9 cellular contexts compared by ENCODE assay signal in the genomic region with DNA sequence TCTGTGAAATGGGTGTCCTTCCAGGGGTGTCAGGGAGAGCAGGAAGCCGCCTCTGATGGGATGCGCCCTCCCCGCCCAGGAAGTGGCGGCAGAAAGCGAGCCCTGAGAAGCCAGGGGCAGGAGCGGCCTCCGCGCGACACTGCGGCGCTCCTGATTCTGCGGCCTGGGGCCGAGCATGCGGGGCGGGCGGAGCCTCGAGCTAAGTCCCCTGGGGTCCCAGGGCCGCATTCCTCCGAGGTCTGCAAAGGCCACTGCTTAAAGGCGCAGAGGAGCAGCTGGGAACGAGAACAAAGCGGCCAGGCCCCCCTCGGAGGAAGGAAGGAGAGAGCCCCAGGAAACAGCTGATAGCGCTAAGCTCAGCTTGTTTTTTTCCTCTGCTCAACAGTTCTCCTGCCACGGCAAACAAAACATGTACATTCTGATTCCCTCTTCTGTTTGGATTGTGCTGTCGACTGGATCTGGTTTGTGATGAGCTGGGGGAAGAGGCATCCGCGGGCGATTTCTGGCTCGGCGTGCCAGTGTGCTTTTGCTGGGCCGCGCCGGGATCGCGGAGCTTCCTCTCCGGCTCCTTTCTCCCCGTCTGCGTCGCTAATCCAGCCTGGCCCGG. TPM values are rescaled to one million over a fixed set of nuclear protein-coding genes. Genes with fewer than 3 reads are reported as not detected.
DNase-seq lines count a peak whose midpoint lies in the region; ATAC-seq, FAIRE-seq and TF ChIP-seq lines count a peak whose summit lies in the region.
"Had no signal": no experiment of that assay in that cellular context is flagged by ENCODE, and none has a peak within 500 bp of the region (broad histone marks: within the 10 kb centered on the region; RNA-seq: fewer than 3 reads in every experiment).

No MANE protein-coding gene starts in this region.

- H3K4me1 ChIP-seq in OCI-LY1 (ENCODE audit: insufficient read depth, low read length, severe bottlenecking): peaks cover 43% of the 10 kb centered on the region
- H3K4me1 ChIP-seq in astrocyte (ENCODE audit: insufficient read depth, low read length): peaks cover 8% of the 10 kb centered on the region
- peaks cover 10% of the 10 kb centered on the region for H3K4me1 ChIP-seq in iPS DF 6.9 (ENCODE audit: control insufficient read depth, insufficient read depth, low read length)

- no peaks in the 10 kb centered on the region for H3K79me2 ChIP-seq in OCI-LY1 (ENCODE audit: insufficient read depth, low read length)
- no peaks in the 10 kb centered on the region for H3K79me2 ChIP-seq in astrocyte (ENCODE audit: insufficient read depth, low read length)

- H3K4me1 Mint-ChIP-seq in astrocyte (ENCODE audit: low read depth, unreplicated experiment): peaks cover 11% of the 10 kb centered on the region

- H3K27me3 ChIP-seq in OCI-LY1 (ENCODE audit: insufficient read depth, low read length): no peaks in the 10 kb centered on the region
- no peaks in the 10 kb centered on the region for H3K27me3 ChIP-seq in astrocyte (ENCODE audit: insufficient read depth, low read length)
- no peaks in the 10 kb centered on the region; the same call in 1 of the 2 replicates for H3K27me3 ChIP-seq in iPS DF 6.9 (ENCODE audit: control insufficient read depth, insufficient read depth, low read length)

- H3K36me3 Mint-ChIP-seq in astrocyte (ENCODE audit: low read depth, unreplicated experiment): peaks cover 8% of the 10 kb centered on the region

- DNase-seq in NCI-H146 (lab: John Stamatoyannopoulos, UW) (peak; percentile 44), NCI-H146 treated with DMSO at 0.1 percent for 48 hours (lab: John Stamatoyannopoulos, UW; ENCODE audit: unreplicated experiment) (no peak), astrocyte (ENCODE audit: low read depth) (peak; percentile 20), iPS DF 6.9 (ENCODE audit: low read depth, low spot score) (peak; percentile 80), renal cortical epithelial cell (ENCODE audit: low read depth) (peak; percentile 28), NCI-H345 (lab: John Stamatoyannopoulos, UW) (no peak)

- peak overlapping the region; percentile 61 for H3K4me2 ChIP-seq in OCI-LY1 (ENCODE audit: low read length)
- H3K4me2 ChIP-seq in astrocyte (ENCODE audit: low read length): peak overlapping the region; percentile 90

- no peak for FAIRE-seq in astrocyte (lab: Jason Lieb, UNC)
- FAIRE-seq: A204.1 had no signal

- no peaks in the 10 kb centered on the region for H3F3A ChIP-seq in OCI-LY1 (ENCODE audit: insufficient read depth, low read length)

- H3K9me2 ChIP-seq in OCI-LY1 (ENCODE audit: low read depth, low read length): no peaks in the 10 kb centered on the region

- H3K9me3 Mint-ChIP-seq in astrocyte (ENCODE audit: unreplicated experiment): peaks cover 10% of the 10 kb centered on the region

- H3K36me3 ChIP-seq in OCI-LY1 (ENCODE audit: insufficient read depth, low read length): no peaks in the 10 kb centered on the region
- no peaks in the 10 kb centered on the region for H3K36me3 ChIP-seq in astrocyte (ENCODE audit: insufficient read depth, low read length)
- no peaks in the 10 kb centered on the region for H3K36me3 ChIP-seq in iPS DF 6.9 (ENCODE audit: control insufficient read depth, insufficient read depth, low read length)

- H3K9me3 ChIP-seq in OCI-LY1 (ENCODE audit: low read length) (no peaks in the 10 kb centered on the region), astrocyte (ENCODE audit: insufficient read depth, low read depth, low read length) (no peaks in the 10 kb centered on the region), iPS DF 6.9 (ENCODE audit: control insufficient read depth, insufficient read depth, low read length) (no peaks in the 10 kb centered on the region)

- WGBS in iPS DF 6.9 (ENCODE audit: insufficient coverage, insufficient read length): no CpG with 5 or more reads among the region's 41 CpGs

- H4K20me1 ChIP-seq in OCI-LY1 (ENCODE audit: insufficient read depth, low read length): no peaks in the 10 kb centered on the region
- H4K20me1 ChIP-seq in astrocyte (ENCODE audit: insufficient read depth, low read length): no peaks in the 10 kb centered on the region

- peaks cover 10% of the 10 kb centered on the region for H3K27me3 Mint-ChIP-seq in astrocyte (ENCODE audit: low read depth, unreplicated experiment)

- H3K4me3 Mint-ChIP-seq in astrocyte (ENCODE audit: unreplicated experiment): peak overlapping the region; percentile 68

- no peak for ATAC-seq in HG02588 (IDR thresholded peaks at IDR 0.05; ENCODE audit: unreplicated experiment)

- peak overlapping the region; percentile 94 for H3K27ac ChIP-seq in OCI-LY1 (ENCODE audit: low read depth, low read length, poor library complexity, severe bottlenecking)
- H3K27ac ChIP-seq in astrocyte (ENCODE audit: low read depth, low read length): peak overlapping the region; percentile 25
- H3K27ac ChIP-seq in iPS DF 6.9 (ENCODE audit: low read length): no peak overlapping the region

- TF ChIP-seq CTCF in OCI-LY1 (IDR thresholded peaks at IDR 0.05; ENCODE audit: low read length) (no peak), astrocyte (IDR thresholded peaks at IDR 0.05; ENCODE audit: insufficient read depth, low read depth, low read length) (no peak)

- H3K4me3 ChIP-seq in OCI-LY1 (ENCODE audit: low read depth, low read length, poor library complexity, severe bottlenecking): peak overlapping the region; percentile 38
- peak overlapping the region; percentile 56 for H3K4me3 ChIP-seq in astrocyte (ENCODE audit: insufficient read depth, low read depth, low read length)
- H3K4me3 ChIP-seq in iPS DF 6.9 (ENCODE audit: low read length): peak overlapping the region; percentile 8; the same call in 1 of the 2 replicates

- peak overlapping the region; percentile 89 for H3K27ac Mint-ChIP-seq in astrocyte (ENCODE audit: unreplicated experiment)

- H3K9ac ChIP-seq in OCI-LY1 (ENCODE audit: low read length) (peak overlapping the region; percentile 62), astrocyte (ENCODE audit: low read length) (peak overlapping the region; percentile 75)

- peak overlapping the region; percentile 51 for H2AFZ ChIP-seq in OCI-LY1 (ENCODE audit: low read length)
- peak overlapping the region; percentile 96 for H2AFZ ChIP-seq in astrocyte (ENCODE audit: low read depth, low read length)

RNA-seq across cellular contexts. Expression of a gene that starts 34.1 kb away (rescaled TPM):
- total RNA-seq in astrocyte: not detected in 2 replicates
- 0.05 TPM in 1 of 2 replicates, not detected in the other for total RNA-seq in renal cortical epithelial cell

RNA-seq across cellular contexts. Expression of a gene that starts 59.2 kb away (rescaled TPM):
- total RNA-seq in astrocyte: 166 and 168 TPM in 2 replicates
- total RNA-seq in renal cortical epithelial cell: 46.9 and 66.0 TPM in 2 replicates

Comparison
In these comparisons a context has a peak if more than half of its experiments do, and no peak if none do; other contexts are left out.
1. DNase-seq: peak in NCI-H146 (single experiment), astrocyte (single experiment), iPS DF 6.9 (single experiment) and renal cortical epithelial cell (single experiment); none in NCI-H146 treated with DMSO at 0.1 percent for 48 hours (single experiment) and NCI-H345 (single experiment).
2. Peak in every context shown above with its lines, with median percentiles within 50 percentile points of each other: H3K4me3 ChIP-seq.